17 cellular contexts compared by ENCODE assay signal in the genomic region with DNA sequence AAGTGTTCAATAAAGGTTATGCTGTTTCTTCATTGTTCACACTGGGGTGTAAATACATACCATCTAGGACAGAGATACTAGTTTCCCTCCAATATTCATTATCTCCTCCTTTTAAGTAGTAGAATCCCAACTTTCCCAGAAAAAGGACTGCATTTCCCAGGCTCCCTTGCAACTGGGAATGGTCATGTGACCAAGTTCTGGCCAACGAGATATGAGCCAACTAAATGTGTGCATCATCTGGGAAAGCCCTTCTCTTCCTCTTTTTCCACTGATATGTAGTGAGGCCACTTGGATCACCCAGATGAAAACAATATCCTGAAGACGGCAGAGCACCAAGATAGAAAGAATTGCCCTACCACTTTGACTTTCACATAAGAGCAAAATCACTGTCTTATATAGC.
"Had no signal": no experiment of that assay in that cellular context is flagged by ENCODE, and none has a peak within 500 bp of the region (broad histone marks: within the 10 kb centered on the region; RNA-seq: fewer than 3 reads in every experiment).

No MANE protein-coding gene starts in this region.

- H3K27ac ChIP-seq: dorsolateral prefrontal cortex, gastrocnemius medialis, heart right ventricle, neutrophil, stomach had no signal

- H3K4me3 ChIP-seq: dorsolateral prefrontal cortex, gastrocnemius medialis, heart right ventricle, mucosa of descending colon, stomach had no signal

- ATAC-seq: esophagus mucosa; gastrocnemius medialis; heart right ventricle; left lobe of liver; mucosa of descending colon; naive thymus-derived CD8-positive, alpha-beta T cell had no signal

- FAIRE-seq: islet of Langerhans, small intestine had no signal

- H3K4me1 ChIP-seq: gastrocnemius medialis, heart right ventricle, stomach had no signal

- H3K27me3 ChIP-seq: gastrocnemius medialis had no signal

- DNase-seq: cortex of kidney; dorsolateral prefrontal cortex; effector CD8-positive, alpha-beta T cell; gastrocnemius medialis; heart right ventricle; mucosa of descending colon; naive thymus-derived CD8-positive, alpha-beta T cell; small intestine; stimulated activated CD4-positive, alpha-beta T cell treated with anti-CD3 and anti-CD28 coated beads, Interleukin-12 subunit alpha, Interleukin-12 subunit beta, amount 100 ng/mL, for 4 hours; stimulated activated naive CD4-positive, alpha-beta T cell; stomach; substantia nigra; trophoblast cell had no signal

- H3K9me3 ChIP-seq: gastrocnemius medialis, mucosa of descending colon, neutrophil, stomach had no signal

- H3K36me3 ChIP-seq: gastrocnemius medialis, heart right ventricle, neutrophil, stomach had no signal
